8 cellular contexts compared by ENCODE assay signal in the genomic region with DNA sequence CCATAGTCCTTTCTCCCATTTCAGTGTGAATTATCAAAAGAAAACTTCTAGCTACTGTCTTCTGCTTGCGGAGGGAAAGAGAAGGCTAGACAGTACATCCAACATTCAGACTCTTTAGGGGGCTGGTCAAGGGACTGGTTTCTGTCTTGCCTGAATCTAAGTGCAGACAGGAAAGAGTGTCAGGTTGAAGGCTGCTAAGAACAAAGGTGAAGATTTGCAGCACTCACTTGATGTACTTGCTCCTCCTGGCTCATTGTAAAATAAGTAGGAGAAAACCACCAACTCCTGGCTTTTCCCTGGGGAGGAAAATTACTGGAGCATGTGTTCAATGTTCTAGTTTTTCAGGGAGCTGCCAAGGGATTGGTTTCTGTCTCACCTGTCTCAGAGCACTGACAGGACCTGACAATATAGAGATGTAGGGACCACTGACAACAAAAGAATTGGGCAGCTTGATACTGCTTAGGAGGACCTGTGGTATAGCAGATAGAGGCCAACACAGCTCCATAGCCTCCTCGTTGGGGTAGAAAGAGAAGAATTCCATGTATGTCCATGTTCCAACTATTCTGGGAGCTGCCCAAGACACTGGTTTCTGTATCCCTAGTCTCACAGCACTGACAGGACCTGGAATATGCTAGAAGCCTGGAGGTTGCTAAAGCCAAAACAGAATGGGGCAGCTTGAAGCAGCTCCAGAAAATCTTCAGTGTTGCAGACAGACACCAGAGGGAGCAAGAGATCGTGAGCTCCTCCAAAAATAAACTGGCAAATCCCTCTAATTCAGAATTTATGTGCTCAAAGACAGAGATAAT. TPM values are rescaled to one million over a fixed set of nuclear protein-coding genes. Genes with fewer than 3 reads are reported as not detected.
DNase-seq lines count a peak whose midpoint lies in the region; ATAC-seq and TF ChIP-seq lines count a peak whose summit lies in the region.

No MANE protein-coding gene starts in this region.

- H3K36me3 ChIP-seq in GM23248 (ENCODE audit: low read depth): no peaks in the 10 kb centered on the region

- no peak for TF ChIP-seq CTCF in CD4-positive, alpha-beta T cell (IDR thresholded peaks at IDR 0.05)

- H4K20me1 ChIP-seq in GM23248 (ENCODE audit: insufficient read depth): no peaks in the 10 kb centered on the region

- H3F3A ChIP-seq in GM23248 (ENCODE audit: insufficient read depth): no peaks in the 10 kb centered on the region

- POLR2A ChIA-PET in CD4-positive, alpha-beta T cell (lab: Charles Lee): no interaction called here

- no peaks in the 10 kb centered on the region for H3K4me1 Mint-ChIP-seq in stimulated activated effector memory CD8-positive, alpha-beta T cell treated with anti-CD3 and anti-CD28 coated beads, Interleukin-12 subunit alpha, Interleukin-12 subunit beta, amount 100 ng/mL, for 72 hours
- H3K4me1 Mint-ChIP-seq in CD4-positive, alpha-beta T cell (ENCODE audit: low read depth): no peaks in the 10 kb centered on the region

- H3K4me1 ChIP-seq in GM23248 (ENCODE audit: insufficient read depth): no peaks in the 10 kb centered on the region

- H3K9me3 ChIP-seq in GM23248 (ENCODE audit: low read depth): no peaks in the 10 kb centered on the region
- H3K9me3 ChIP-seq in CD4-positive, alpha-beta T cell (ENCODE audit: control insufficient read depth, low read length): no peaks in the 10 kb centered on the region

- DNase-seq in Caki2 (ENCODE audit: low read depth) (peak; percentile 14), GM23248 (peak; percentile 71), RKO (ENCODE audit: low spot score) (peak; percentile 50), germinal center (ENCODE audit: low spot score) (peak; percentile 38), NCI-H1436 (lab: John Stamatoyannopoulos, UW) (no peak)
- DNase-seq in stimulated activated effector memory CD8-positive, alpha-beta T cell treated with anti-CD3 and anti-CD28 coated beads, Interleukin-12 subunit alpha, Interleukin-12 subunit beta, amount 100 ng/mL, for 72 hours (ENCODE audit: low spot score in 2 of 2): no peak
- DNase-seq in stimulated activated CD4-positive, alpha-beta T cell treated with anti-CD3 and anti-CD28 coated beads, Interleukin-4, amount 100 ng/mL, for 1 hour: no peak
- no peak for DNase-seq in CD4-positive, alpha-beta T cell

- WGBS in GM23248 (ENCODE audit: low coverage in 1 of 2, low lambda C conversion rate in 2 of 2, missing lambda C conversion rate in 2 of 2), 2 experiments: 36 to 40% methylated on average over 3 of the region's 3 CpGs

- H3K27ac Mint-ChIP-seq in stimulated activated effector memory CD8-positive, alpha-beta T cell treated with anti-CD3 and anti-CD28 coated beads, Interleukin-12 subunit alpha, Interleukin-12 subunit beta, amount 100 ng/mL, for 72 hours: no peak overlapping the region
- H3K27ac Mint-ChIP-seq in CD4-positive, alpha-beta T cell: no peak overlapping the region

- H3K27me3 Mint-ChIP-seq in CD4-positive, alpha-beta T cell: no peaks in the 10 kb centered on the region

- intact Hi-C loops in CD4-positive, alpha-beta T cell (cut with DNase I, micrococcal nuclease): no loop called here

- no peaks in the 10 kb centered on the region for H3K79me2 ChIP-seq in GM23248 (ENCODE audit: insufficient read depth)

- CTCF ChIA-PET in CD4-positive, alpha-beta T cell (lab: Charles Lee): no interaction called here

- no peak overlapping the region for H3K27ac ChIP-seq in GM23248
- no peak overlapping the region for H3K27ac ChIP-seq in CD4-positive, alpha-beta T cell (ENCODE audit: low read depth, low read length)

- no peaks in the 10 kb centered on the region for H3K27me3 ChIP-seq in GM23248 (replicated peaks; ENCODE audit: insufficient read depth)
- H3K27me3 ChIP-seq in CD4-positive, alpha-beta T cell (ENCODE audit: control insufficient read depth, insufficient read depth, low read length): no peaks in the 10 kb centered on the region

- in situ Hi-C loops in Caki2 (cut with HindIII; ENCODE audit: low pct_unique_long_range_greater_than_20kb, low sequenced_read_pairs): no loop called here
- in situ Hi-C loops in GM23248 (cut with MboI): no loop called here

- no peak overlapping the region for H3K4me3 ChIP-seq in GM23248

- peak; percentile 49 for ATAC-seq in stimulated activated effector memory CD8-positive, alpha-beta T cell treated with anti-CD3 and anti-CD28 coated beads, Interleukin-12 subunit alpha, Interleukin-12 subunit beta, amount 100 ng/mL, for 72 hours
- no peak for ATAC-seq in CD4-positive, alpha-beta T cell (ENCODE audit: poor library complexity)

- no peak overlapping the region for H3K4me2 ChIP-seq in GM23248 (ENCODE audit: unreplicated experiment)

- no peaks in the 10 kb centered on the region for H3K9me2 ChIP-seq in GM23248 (ENCODE audit: insufficient read depth)

- no peaks in the 10 kb centered on the region for H3K36me3 Mint-ChIP-seq in stimulated activated effector memory CD8-positive, alpha-beta T cell treated with anti-CD3 and anti-CD28 coated beads, Interleukin-12 subunit alpha, Interleukin-12 subunit beta, amount 100 ng/mL, for 72 hours
- no peaks in the 10 kb centered on the region for H3K36me3 Mint-ChIP-seq in CD4-positive, alpha-beta T cell (ENCODE audit: low read depth)

- H3K9me3 Mint-ChIP-seq in stimulated activated effector memory CD8-positive, alpha-beta T cell treated with anti-CD3 and anti-CD28 coated beads, Interleukin-12 subunit alpha, Interleukin-12 subunit beta, amount 100 ng/mL, for 72 hours: peaks cover under 1% of the 10 kb centered on the region
- no peaks in the 10 kb centered on the region for H3K9me3 Mint-ChIP-seq in CD4-positive, alpha-beta T cell

- no peak overlapping the region for H3K9ac ChIP-seq in GM23248

- H2AFZ ChIP-seq in GM23248: no peak overlapping the region

- H3K4me3 Mint-ChIP-seq in stimulated activated effector memory CD8-positive, alpha-beta T cell treated with anti-CD3 and anti-CD28 coated beads, Interleukin-12 subunit alpha, Interleukin-12 subunit beta, amount 100 ng/mL, for 72 hours: no peak overlapping the region
- no peak overlapping the region for H3K4me3 Mint-ChIP-seq in CD4-positive, alpha-beta T cell

RNA-seq across cellular contexts. Expression of a gene that starts 39.7 kb away (rescaled TPM):
- total RNA-seq in Caki2 (2014; rRNA removed; shearing (Covaris generic); ENCODE audit: low replicate concordance): not detected in 2 replicates
- 0.51 and 0.76 TPM in 2 replicates for total RNA-seq in GM23248 (2014; rRNA removed; shearing (Covaris generic))
- 0.19 and 0.41 TPM in 2 replicates for polyA plus RNA-seq in GM23248 (2016; fragmentation: Nextera tagmentation; extraction: Ambion mirVana)
- total RNA-seq in CD4-positive, alpha-beta T cell: not detected

RNA-seq across cellular contexts. Expression of a gene that starts 41.1 kb away (rescaled TPM):
- not detected in 2 replicates for total RNA-seq in Caki2 (2014; rRNA removed; shearing (Covaris generic); ENCODE audit: low replicate concordance)
- not detected in 2 replicates for total RNA-seq in GM23248 (2014; rRNA removed; shearing (Covaris generic))
- polyA plus RNA-seq in GM23248 (2016; fragmentation: Nextera tagmentation; extraction: Ambion mirVana): not detected in 2 replicates
- not detected for total RNA-seq in CD4-positive, alpha-beta T cell

Comparison
In these comparisons a context has a peak if more than half of its experiments do, and no peak if none do; other contexts are left out.
1. DNase-seq: peak in Caki2 (single experiment), GM23248 (single experiment), RKO (single experiment) and germinal center (single experiment); none in stimulated activated effector memory CD8-positive, alpha-beta T cell treated with anti-CD3 and anti-CD28 coated beads, Interleukin-12 subunit alpha, Interleukin-12 subunit beta, amount 100 ng/mL, for 72 hours (0 of 2), stimulated activated CD4-positive, alpha-beta T cell treated with anti-CD3 and anti-CD28 coated beads, Interleukin-4, amount 100 ng/mL, for 1 hour (single experiment), CD4-positive, alpha-beta T cell (0 of 10) and NCI-H1436 (single experiment).